18 cellular contexts compared by ENCODE assay signal in genomic region chr13:34733720-34734119, GRCh38.
DNase-seq lines count a peak whose midpoint lies in the region; ATAC-seq and TF ChIP-seq lines count a peak whose summit lies in the region.
"Had no signal": no experiment of that assay in that cellular context is flagged by ENCODE, and none has a peak within 500 bp of the region (broad histone marks: within the 10 kb centered on the region; RNA-seq: fewer than 3 reads in every experiment).

No MANE protein-coding gene starts in this region.

- H3K27me3 ChIP-seq in adipocyte (replicated peaks; ENCODE audit: control insufficient read depth, insufficient read depth, low read length): no peaks in the 10 kb centered on the region
- H3K27me3 ChIP-seq: heart right ventricle, thyroid gland had no signal

- peak; percentile 18 for DNase-seq in GM03348 (ENCODE audit: low spot score)
- DNase-seq in adipocyte (ENCODE audit: low read depth): peak; percentile 88
- DNase-seq in fibroblast of the aortic adventitia (ENCODE audit: low read depth): peak; percentile 42
- no peak for DNase-seq in omental fat pad (ENCODE audit: low spot score)
- DNase-seq in NCI-H748 treated with DMSO at 0.1 percent for 48 hours (lab: John Stamatoyannopoulos, UW): no peak
- DNase-seq in Kasumi-1 (lab: John Stamatoyannopoulos, UW): no peak
- DNase-seq: activated CD4-positive, alpha-beta T cell treated with anti-CD3 and anti-CD28 coated beads, Interleukin-2, amount 10 ng/mL, durations not matched to agents 24 days and 14 days; activated gamma-delta T cell; Calu3; cortex of kidney; heart right ventricle; NCI-H1694 treated with DMSO at 0.1 percent for 48 hours; NCI-H510A; thyroid gland had no signal

- H3K9ac ChIP-seq in adipocyte (ENCODE audit: low read length): no peak overlapping the region

- no peak for TF ChIP-seq CTCF in fibroblast of the aortic adventitia (IDR thresholded peaks at IDR 0.05; ENCODE audit: insufficient read depth, low read length)
- TF ChIP-seq CTCF in omental fat pad (IDR thresholded peaks at IDR 0.05): no peak

- ATAC-seq in omental fat pad (ENCODE audit: low FRiP score) (peak; percentile 94), HG02970 (IDR thresholded peaks at IDR 0.05; ENCODE audit: low FRiP score, unreplicated experiment) (no peak), GM21390 (IDR thresholded peaks at IDR 0.05; ENCODE audit: unreplicated experiment) (no peak)
- ATAC-seq: natural killer cell treated with Interleukin-12 subunit alpha and Interleukin-12 subunit beta and Interleukin-15 and Interleukin-18, amount 100 ng/mL, for 72 hours; stimulated activated effector memory CD8-positive, alpha-beta T cell treated with anti-CD3 and anti-CD28 coated beads, Interleukin-12 subunit alpha, Interleukin-12 subunit beta, amount 100 ng/mL, for 72 hours had no signal

- H3K4me3 ChIP-seq in adipocyte (ENCODE audit: low read length) (no peak overlapping the region), fibroblast of the aortic adventitia (ENCODE audit: low read depth, low read length) (no peak overlapping the region)
- H3K4me3 ChIP-seq: heart right ventricle, thyroid gland had no signal

- no peaks in the 10 kb centered on the region for H3K9me3 ChIP-seq in adipocyte (ENCODE audit: control insufficient read depth, low read length)
- H3K9me3 ChIP-seq: heart right ventricle, thyroid gland had no signal

- peaks cover 13% of the 10 kb centered on the region for H3K4me1 ChIP-seq in adipocyte (ENCODE audit: control insufficient read depth, insufficient read depth, low read length)

- H3K36me3 ChIP-seq in adipocyte (ENCODE audit: control insufficient read depth, insufficient read depth, low read length, severe bottlenecking): no peaks in the 10 kb centered on the region
- H3K36me3 ChIP-seq: heart right ventricle, thyroid gland had no signal

Comparison
In these comparisons a context has a peak if more than half of its experiments do, and no peak if none do; other contexts are left out.
1. DNase-seq: peak in GM03348 (single experiment), adipocyte (single experiment) and fibroblast of the aortic adventitia (single experiment); none in omental fat pad (single experiment), NCI-H748 treated with DMSO at 0.1 percent for 48 hours (single experiment) and Kasumi-1 (0 of 2).